8 cellular contexts compared by ENCODE assay signal in genomic region chr14:22543570-22544357, GRCh38. TPM values are rescaled to one million over a fixed set of nuclear protein-coding genes. Genes with fewer than 3 reads are reported as not detected.
DNase-seq lines count a peak whose midpoint lies in the region; ATAC-seq lines count a peak whose summit lies in the region.
"Not testable (repeated sequence)": the region's sequence is repeated elsewhere in the genome, so short reads cannot be mapped to it uniquely, and the experiment has no call there.

No MANE protein-coding gene starts in this region.

- peak; percentile 18 to 36 for ATAC-seq in activated CD4-positive, CD25-positive, alpha-beta regulatory T cell treated with anti-CD3 and anti-CD28 coated beads, Interleukin-2, amount 50 U/mL, for 24 hours
- ATAC-seq in activated naive CD8-positive, alpha-beta T cell treated with anti-CD3 and anti-CD28 coated beads, Interleukin-2, amount 50 U/mL, for 24 hours = peak; percentile 4
- not testable (repeated sequence) for ATAC-seq in naive thymus-derived CD4-positive, alpha-beta T cell
- ATAC-seq in stimulated activated effector memory CD8-positive, alpha-beta T cell treated with anti-CD3 and anti-CD28 coated beads, Interleukin-12 subunit alpha, Interleukin-12 subunit beta, amount 100 ng/mL, for 72 hours = peak; percentile 41

- peaks cover 92% of the 10 kb centered on the region for H3K36me3 Mint-ChIP-seq in activated naive CD8-positive, alpha-beta T cell treated with anti-CD3 and anti-CD28 coated beads, Interleukin-2, amount 50 U/mL, for 24 hours (ENCODE audit: low read depth)
- peaks cover 50 to 91% (median 89%) of the 10 kb centered on the region in 5 donors for H3K36me3 Mint-ChIP-seq in naive thymus-derived CD4-positive, alpha-beta T cell
- H3K36me3 Mint-ChIP-seq in stimulated activated effector memory CD8-positive, alpha-beta T cell treated with anti-CD3 and anti-CD28 coated beads, Interleukin-12 subunit alpha, Interleukin-12 subunit beta, amount 100 ng/mL, for 72 hours = peaks cover 100% of the 10 kb centered on the region

- intact Hi-C loops in naive thymus-derived CD4-positive, alpha-beta T cell (cut with micrococcal nuclease) = not testable (repeated sequence)

- H3K4me3 Mint-ChIP-seq in activated naive CD8-positive, alpha-beta T cell treated with anti-CD3 and anti-CD28 coated beads, Interleukin-2, amount 50 U/mL, for 24 hours = peak overlapping the region; percentile 86
- peak overlapping the region; percentile 76 to 92 (median 80) for H3K4me3 Mint-ChIP-seq in naive thymus-derived CD4-positive, alpha-beta T cell
- H3K4me3 Mint-ChIP-seq in stimulated activated effector memory CD8-positive, alpha-beta T cell treated with anti-CD3 and anti-CD28 coated beads, Interleukin-12 subunit alpha, Interleukin-12 subunit beta, amount 100 ng/mL, for 72 hours = peak overlapping the region; percentile 78

- not testable (repeated sequence) for H3K9me2 ChIP-seq in Karpas-422 (replicated peaks; ENCODE audit: insufficient read depth, low read length)

- peaks cover 0 to 94% (median 28%) of the 10 kb centered on the region in 11 experiments; a peak in 13 of 22 replicates for H3K36me3 ChIP-seq in BLaER1 treated with 17β-estradiol and CSF1 and Interleukin-3, amounts not matched to agents 10 nM and 100 nM
- not testable (repeated sequence) for H3K36me3 ChIP-seq in Karpas-422 (ENCODE audit: insufficient read depth, low read length)
- H3K36me3 ChIP-seq in naive thymus-derived CD4-positive, alpha-beta T cell (ENCODE audit: control insufficient read depth in 2 of 3, insufficient read depth in 3 of 3, low read length in 3 of 3) = peaks cover 37 to 74% (median 61%) of the 10 kb centered on the region in 3 experiments

- H3K9ac ChIP-seq in BLaER1 treated with 17β-estradiol and CSF1 and Interleukin-3, amounts not matched to agents 10 nM and 100 nM = peak overlapping the region in 3 of 11 experiments; percentile 68 to 77 (median 73); a peak in 4 of 22 replicates
- not testable (repeated sequence) for H3K9ac ChIP-seq in Karpas-422 (ENCODE audit: low read length)

- H3K4me1 Mint-ChIP-seq in activated naive CD8-positive, alpha-beta T cell treated with anti-CD3 and anti-CD28 coated beads, Interleukin-2, amount 50 U/mL, for 24 hours = peaks cover 96% of the 10 kb centered on the region
- peaks cover 53 to 100% (median 98%) of the 10 kb centered on the region in 7 donors for H3K4me1 Mint-ChIP-seq in naive thymus-derived CD4-positive, alpha-beta T cell
- H3K4me1 Mint-ChIP-seq in stimulated activated effector memory CD8-positive, alpha-beta T cell treated with anti-CD3 and anti-CD28 coated beads, Interleukin-12 subunit alpha, Interleukin-12 subunit beta, amount 100 ng/mL, for 72 hours = peaks cover 98% of the 10 kb centered on the region

- peak overlapping the region; percentile 96 for H3K27ac Mint-ChIP-seq in activated naive CD8-positive, alpha-beta T cell treated with anti-CD3 and anti-CD28 coated beads, Interleukin-2, amount 50 U/mL, for 24 hours
- peak overlapping the region; percentile 93 to 99 (median 96) for H3K27ac Mint-ChIP-seq in naive thymus-derived CD4-positive, alpha-beta T cell
- peak overlapping the region; percentile 99 for H3K27ac Mint-ChIP-seq in stimulated activated effector memory CD8-positive, alpha-beta T cell treated with anti-CD3 and anti-CD28 coated beads, Interleukin-12 subunit alpha, Interleukin-12 subunit beta, amount 100 ng/mL, for 72 hours

- peaks cover 42 to 100% (median 99%) of the 10 kb centered on the region in 10 experiments for H3K4me1 ChIP-seq in BLaER1 treated with 17β-estradiol and CSF1 and Interleukin-3, amounts not matched to agents 10 nM and 100 nM
- H3K4me1 ChIP-seq in Karpas-422 (ENCODE audit: low read length) = peaks cover 21% of the 10 kb centered on the region
- peaks cover 96 to 97% of the 10 kb centered on the region in 2 donors for H3K4me1 ChIP-seq in naive thymus-derived CD4-positive, alpha-beta T cell (ENCODE audit: control insufficient read depth in 2 of 2, insufficient read depth in 2 of 2, low read length in 2 of 2)

- H3K4me3 ChIP-seq in BLaER1 treated with 17β-estradiol and CSF1 and Interleukin-3, amounts not matched to agents 10 nM and 100 nM; Karpas-422 (ENCODE audit: low read length): not testable (repeated sequence)
- H3K4me3 ChIP-seq in naive thymus-derived CD4-positive, alpha-beta T cell (ENCODE audit: low read length) = peak overlapping the region; percentile 53

- H3K27ac ChIP-seq in BLaER1 treated with 17β-estradiol and CSF1 and Interleukin-3, amounts not matched to agents 10 nM and 100 nM = peak overlapping the region in 7 of 11 experiments; percentile 2 to 100 (median 100); a peak in 12 of 22 replicates
- not testable (repeated sequence) for H3K27ac ChIP-seq in Karpas-422 (ENCODE audit: low read length)
- H3K27ac ChIP-seq in naive thymus-derived CD4-positive, alpha-beta T cell (ENCODE audit: low read depth, low read length) = peak overlapping the region; percentile 90

- POLR2A ChIA-PET in naive thymus-derived CD4-positive, alpha-beta T cell (lab: Charles Lee) = interaction anchor here (0.6 to 12.9 kb wide), 6 partner anchors 8 to 620 kb away, joined by 3 to 458 read pairs (median 101); no protein-coding TSS in a partner anchor

- not testable (repeated sequence) for H2AFZ ChIP-seq in Karpas-422 (ENCODE audit: low read length)

- H3K27me3 Mint-ChIP-seq in activated naive CD8-positive, alpha-beta T cell treated with anti-CD3 and anti-CD28 coated beads, Interleukin-2, amount 50 U/mL, for 24 hours; naive thymus-derived CD4-positive, alpha-beta T cell: not testable (repeated sequence)

- DNase-seq in Karpas-422 = peak; percentile 63
- peak; percentile 66 for DNase-seq in activated CD8-positive, alpha-beta memory T cell treated with anti-CD3 and anti-CD28 coated beads for 24 hours
- DNase-seq in activated effector memory CD4-positive, alpha-beta T cell treated with anti-CD3 and anti-CD28 coated beads, Interleukin-2, amount 50 U/mL, for 16 hours = peak; percentile 78
- not testable (repeated sequence) for DNase-seq in activated naive CD8-positive, alpha-beta T cell treated with anti-CD3 and anti-CD28 coated beads, Interleukin-2, amount 50 U/mL, for 24 hours; naive thymus-derived CD4-positive, alpha-beta T cell; stimulated activated effector memory CD8-positive, alpha-beta T cell treated with anti-CD3 and anti-CD28 coated beads, Interleukin-12 subunit alpha, Interleukin-12 subunit beta, amount 100 ng/mL, for 72 hours (ENCODE audit: low spot score in 2 of 2)

- not testable (repeated sequence) for H3K9me3 Mint-ChIP-seq in activated naive CD8-positive, alpha-beta T cell treated with anti-CD3 and anti-CD28 coated beads, Interleukin-2, amount 50 U/mL, for 24 hours; naive thymus-derived CD4-positive, alpha-beta T cell; stimulated activated effector memory CD8-positive, alpha-beta T cell treated with anti-CD3 and anti-CD28 coated beads, Interleukin-12 subunit alpha, Interleukin-12 subunit beta, amount 100 ng/mL, for 72 hours

- not testable (repeated sequence) for H3K27me3 ChIP-seq in BLaER1 treated with 17β-estradiol and CSF1 and Interleukin-3, amounts not matched to agents 10 nM and 100 nM; Karpas-422 (ENCODE audit: low read length); naive thymus-derived CD4-positive, alpha-beta T cell (ENCODE audit: control insufficient read depth in 2 of 2, insufficient read depth in 2 of 2, low read length in 2 of 2)

- not testable (repeated sequence) for H3K79me2 ChIP-seq in Karpas-422 (ENCODE audit: low read length)

- H4K20me1 ChIP-seq in BLaER1 treated with 17β-estradiol and CSF1 and Interleukin-3, amounts not matched to agents 10 nM and 100 nM; Karpas-422 (ENCODE audit: insufficient read depth, low read depth, low read length): not testable (repeated sequence)

- H3K9me3 ChIP-seq in BLaER1 treated with 17β-estradiol and CSF1 and Interleukin-3, amounts not matched to agents 10 nM and 100 nM (replicated peaks in 1 of 11); Karpas-422 (ENCODE audit: low read length); naive thymus-derived CD4-positive, alpha-beta T cell (ENCODE audit: control insufficient read depth in 2 of 3, low read length in 3 of 3): not testable (repeated sequence)

- peak overlapping the region in 8 of 11 experiments; percentile 21 to 97 (median 90); a peak in 16 of 22 replicates for H3K4me2 ChIP-seq in BLaER1 treated with 17β-estradiol and CSF1 and Interleukin-3, amounts not matched to agents 10 nM and 100 nM
- peak overlapping the region; percentile 29 for H3K4me2 ChIP-seq in Karpas-422 (ENCODE audit: low read depth, low read length, poor library complexity, severe bottlenecking)

- CTCF ChIA-PET in naive thymus-derived CD4-positive, alpha-beta T cell (lab: Charles Lee) = interaction anchor here (0.6 kb wide), 1 partner anchor 12 kb away, joined by 3 read pairs; no protein-coding TSS in a partner anchor

RNA-seq across cellular contexts. Expression of gene DAD1, which starts 45.3 kb away (rescaled TPM):
- total RNA-seq in Karpas-422 (2014; rRNA removed; shearing (Covaris generic); ENCODE audit: low replicate concordance) = 163 and 459 TPM in 2 replicates
- total RNA-seq in naive thymus-derived CD4-positive, alpha-beta T cell = 100 to 1,000 TPM in 3 of 5 experiments, 10 to 100 TPM in 2; 68.8 to 157 (median 117) TPM
- polyA plus RNA-seq in naive thymus-derived CD4-positive, alpha-beta T cell = 100 to 1,000 TPM; 766 to 777 TPM

RNA-seq across cellular contexts. Expression of gene ABHD4, which starts 54.3 kb away (rescaled TPM):
- total RNA-seq in Karpas-422 (2014; rRNA removed; shearing (Covaris generic); ENCODE audit: low replicate concordance) = 3.8 and 6.1 TPM in 2 replicates
- total RNA-seq in naive thymus-derived CD4-positive, alpha-beta T cell = 10 to 100 TPM; 10.5 to 16.3 (median 14.7) TPM
- polyA plus RNA-seq in naive thymus-derived CD4-positive, alpha-beta T cell = 10 to 100 TPM in 1 of 2 donors, 1 to 10 TPM in 1; 6.7 to 10.1 TPM
